ENCODE assay signal across 1 cellular context in the genomic region with DNA sequence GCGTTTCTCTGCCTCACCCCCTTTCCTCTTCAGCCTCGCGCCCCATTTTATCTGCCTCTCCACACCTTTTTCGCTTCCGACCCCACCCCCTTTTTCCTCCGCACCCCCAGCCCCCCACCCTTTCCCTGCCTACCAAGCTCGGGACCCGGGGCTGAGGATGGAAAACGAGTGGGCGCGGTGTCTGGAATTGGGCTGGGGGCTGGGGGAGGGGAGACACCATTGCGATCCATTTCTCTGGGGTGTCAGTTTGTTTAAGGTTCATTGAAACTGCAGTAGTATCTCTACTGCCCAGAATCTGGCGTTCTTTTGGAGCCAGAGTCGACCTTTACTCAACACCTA.
TF ChIP-seq lines count a peak whose summit lies in the region.

No MANE protein-coding gene starts in this region.

TF ChIP-seq in endothelial cell of umbilical vein, 7 proteins besides CTCF, POLR2A, EP300 and RAD21:
- no peak for TF ChIP-seq JUN (IDR thresholded peaks at IDR 0.05; ENCODE audit: borderline replicate concordance, insufficient read depth, insufficient read length, low read depth)
- no peak for TF ChIP-seq FOS (IDR thresholded peaks at IDR 0.05; ENCODE audit: borderline replicate concordance, insufficient read depth, low read length)
- no peak for TF ChIP-seq MYC (IDR thresholded peaks at IDR 0.05; ENCODE audit: low read depth, low read length)
- TF ChIP-seq EZH2 (IDR thresholded peaks at IDR 0.05; ENCODE audit: borderline replicate concordance, low read depth, low read length, severe bottlenecking), result no peak
- no peak for TF ChIP-seq GATA2 (IDR thresholded peaks at IDR 0.05; ENCODE audit: insufficient read depth, insufficient read length, low read depth, low read length)
- no peak for TF ChIP-seq POLR2AphosphoS5 (IDR thresholded peaks at IDR 0.05; ENCODE audit: insufficient read depth, low read depth, low read length)
TF ChIP-seq in endothelial cell of umbilical vein: peak in this region for 0.
